Comparison of ENCODE assay signal across 2 cellular contexts in the genomic region with DNA sequence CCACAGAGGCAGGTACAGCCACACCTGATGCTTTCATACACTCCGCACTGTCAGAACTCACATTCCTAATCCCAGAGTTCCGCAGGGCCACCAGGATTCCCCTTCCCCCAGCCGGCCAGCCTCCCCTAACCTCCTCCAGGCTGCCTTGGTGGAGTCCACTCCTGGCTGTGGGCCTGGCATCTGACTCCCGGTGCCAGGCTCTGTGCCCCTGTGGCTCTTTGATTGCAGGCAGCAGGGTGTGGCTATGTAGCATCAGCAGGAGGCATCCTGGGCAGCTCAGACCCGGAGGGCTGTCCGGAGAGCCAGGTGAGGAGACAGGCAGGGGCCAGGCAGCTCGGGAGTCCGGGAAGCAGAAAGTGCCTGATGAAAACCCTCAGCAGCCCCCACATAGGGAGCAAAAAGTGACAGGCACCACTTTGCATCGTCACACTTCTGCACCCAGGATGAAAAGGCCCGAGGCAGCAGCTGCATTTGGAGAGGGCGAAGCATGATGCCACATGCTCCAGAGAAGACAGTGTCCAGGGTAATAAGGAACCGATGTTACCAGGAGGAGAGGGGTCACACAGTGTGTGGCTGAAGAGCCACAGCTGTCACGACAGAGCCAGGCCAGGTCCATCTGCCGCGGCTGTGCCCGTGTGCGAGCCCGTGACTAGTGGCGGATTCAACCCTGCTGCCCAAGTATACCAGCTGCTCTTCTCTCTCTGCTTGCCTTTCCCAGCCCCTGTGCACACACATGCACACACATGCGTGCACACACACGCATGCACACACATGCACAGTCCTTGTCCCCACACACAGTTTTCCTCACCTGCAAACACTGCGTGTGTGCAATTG.
TF ChIP-seq lines count a peak whose summit lies in the region.

No MANE protein-coding gene starts in this region.

TF ChIP-seq in HEK293, 187 proteins besides CTCF, POLR2A, EP300 and RAD21 (continued from another document):
- TF ChIP-seq, protein P1, sequence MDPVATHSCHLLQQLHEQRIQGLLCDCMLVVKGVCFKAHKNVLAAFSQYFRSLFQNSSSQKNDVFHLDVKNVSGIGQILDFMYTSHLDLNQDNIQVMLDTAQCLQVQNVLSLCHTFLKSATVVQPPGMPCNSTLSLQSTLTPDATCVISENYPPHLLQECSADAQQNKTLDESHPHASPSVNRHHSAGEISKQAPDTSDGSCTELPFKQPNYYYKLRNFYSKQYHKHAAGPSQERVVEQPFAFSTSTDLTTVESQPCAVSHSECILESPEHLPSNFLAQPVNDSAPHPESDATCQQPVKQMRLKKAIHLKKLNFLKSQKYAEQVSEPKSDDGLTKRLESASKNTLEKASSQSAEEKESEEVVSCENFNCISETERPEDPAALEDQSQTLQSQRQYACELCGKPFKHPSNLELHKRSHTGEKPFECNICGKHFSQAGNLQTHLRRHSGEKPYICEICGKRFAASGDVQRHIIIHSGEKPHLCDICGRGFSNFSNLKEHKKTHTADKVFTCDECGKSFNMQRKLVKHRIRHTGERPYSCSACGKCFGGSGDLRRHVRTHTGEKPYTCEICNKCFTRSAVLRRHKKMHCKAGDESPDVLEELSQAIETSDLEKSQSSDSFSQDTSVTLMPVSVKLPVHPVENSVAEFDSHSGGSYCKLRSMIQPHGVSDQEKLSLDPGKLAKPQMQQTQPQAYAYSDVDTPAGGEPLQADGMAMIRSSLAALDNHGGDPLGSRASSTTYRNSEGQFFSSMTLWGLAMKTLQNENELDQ (tag by site-specific recombination; IDR thresholded peaks at IDR 0.05; ENCODE audit: low read depth): no peak
- TF ChIP-seq, protein P2, sequence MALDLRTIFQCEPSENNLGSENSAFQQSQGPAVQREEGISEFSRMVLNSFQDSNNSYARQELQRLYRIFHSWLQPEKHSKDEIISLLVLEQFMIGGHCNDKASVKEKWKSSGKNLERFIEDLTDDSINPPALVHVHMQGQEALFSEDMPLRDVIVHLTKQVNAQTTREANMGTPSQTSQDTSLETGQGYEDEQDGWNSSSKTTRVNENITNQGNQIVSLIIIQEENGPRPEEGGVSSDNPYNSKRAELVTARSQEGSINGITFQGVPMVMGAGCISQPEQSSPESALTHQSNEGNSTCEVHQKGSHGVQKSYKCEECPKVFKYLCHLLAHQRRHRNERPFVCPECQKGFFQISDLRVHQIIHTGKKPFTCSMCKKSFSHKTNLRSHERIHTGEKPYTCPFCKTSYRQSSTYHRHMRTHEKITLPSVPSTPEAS (tag by site-specific recombination; IDR thresholded peaks at IDR 0.05): peak; percentile 61

TF ChIP-seq in GM23338, 12 proteins besides CTCF, POLR2A, EP300 and RAD21 (continued from another document):
- TF ChIP-seq, protein P3, sequence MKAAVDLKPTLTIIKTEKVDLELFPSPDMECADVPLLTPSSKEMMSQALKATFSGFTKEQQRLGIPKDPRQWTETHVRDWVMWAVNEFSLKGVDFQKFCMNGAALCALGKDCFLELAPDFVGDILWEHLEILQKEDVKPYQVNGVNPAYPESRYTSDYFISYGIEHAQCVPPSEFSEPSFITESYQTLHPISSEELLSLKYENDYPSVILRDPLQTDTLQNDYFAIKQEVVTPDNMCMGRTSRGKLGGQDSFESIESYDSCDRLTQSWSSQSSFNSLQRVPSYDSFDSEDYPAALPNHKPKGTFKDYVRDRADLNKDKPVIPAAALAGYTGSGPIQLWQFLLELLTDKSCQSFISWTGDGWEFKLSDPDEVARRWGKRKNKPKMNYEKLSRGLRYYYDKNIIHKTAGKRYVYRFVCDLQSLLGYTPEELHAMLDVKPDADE (IDR thresholded peaks at IDR 0.05): no peak
- TF ChIP-seq, protein P4, sequence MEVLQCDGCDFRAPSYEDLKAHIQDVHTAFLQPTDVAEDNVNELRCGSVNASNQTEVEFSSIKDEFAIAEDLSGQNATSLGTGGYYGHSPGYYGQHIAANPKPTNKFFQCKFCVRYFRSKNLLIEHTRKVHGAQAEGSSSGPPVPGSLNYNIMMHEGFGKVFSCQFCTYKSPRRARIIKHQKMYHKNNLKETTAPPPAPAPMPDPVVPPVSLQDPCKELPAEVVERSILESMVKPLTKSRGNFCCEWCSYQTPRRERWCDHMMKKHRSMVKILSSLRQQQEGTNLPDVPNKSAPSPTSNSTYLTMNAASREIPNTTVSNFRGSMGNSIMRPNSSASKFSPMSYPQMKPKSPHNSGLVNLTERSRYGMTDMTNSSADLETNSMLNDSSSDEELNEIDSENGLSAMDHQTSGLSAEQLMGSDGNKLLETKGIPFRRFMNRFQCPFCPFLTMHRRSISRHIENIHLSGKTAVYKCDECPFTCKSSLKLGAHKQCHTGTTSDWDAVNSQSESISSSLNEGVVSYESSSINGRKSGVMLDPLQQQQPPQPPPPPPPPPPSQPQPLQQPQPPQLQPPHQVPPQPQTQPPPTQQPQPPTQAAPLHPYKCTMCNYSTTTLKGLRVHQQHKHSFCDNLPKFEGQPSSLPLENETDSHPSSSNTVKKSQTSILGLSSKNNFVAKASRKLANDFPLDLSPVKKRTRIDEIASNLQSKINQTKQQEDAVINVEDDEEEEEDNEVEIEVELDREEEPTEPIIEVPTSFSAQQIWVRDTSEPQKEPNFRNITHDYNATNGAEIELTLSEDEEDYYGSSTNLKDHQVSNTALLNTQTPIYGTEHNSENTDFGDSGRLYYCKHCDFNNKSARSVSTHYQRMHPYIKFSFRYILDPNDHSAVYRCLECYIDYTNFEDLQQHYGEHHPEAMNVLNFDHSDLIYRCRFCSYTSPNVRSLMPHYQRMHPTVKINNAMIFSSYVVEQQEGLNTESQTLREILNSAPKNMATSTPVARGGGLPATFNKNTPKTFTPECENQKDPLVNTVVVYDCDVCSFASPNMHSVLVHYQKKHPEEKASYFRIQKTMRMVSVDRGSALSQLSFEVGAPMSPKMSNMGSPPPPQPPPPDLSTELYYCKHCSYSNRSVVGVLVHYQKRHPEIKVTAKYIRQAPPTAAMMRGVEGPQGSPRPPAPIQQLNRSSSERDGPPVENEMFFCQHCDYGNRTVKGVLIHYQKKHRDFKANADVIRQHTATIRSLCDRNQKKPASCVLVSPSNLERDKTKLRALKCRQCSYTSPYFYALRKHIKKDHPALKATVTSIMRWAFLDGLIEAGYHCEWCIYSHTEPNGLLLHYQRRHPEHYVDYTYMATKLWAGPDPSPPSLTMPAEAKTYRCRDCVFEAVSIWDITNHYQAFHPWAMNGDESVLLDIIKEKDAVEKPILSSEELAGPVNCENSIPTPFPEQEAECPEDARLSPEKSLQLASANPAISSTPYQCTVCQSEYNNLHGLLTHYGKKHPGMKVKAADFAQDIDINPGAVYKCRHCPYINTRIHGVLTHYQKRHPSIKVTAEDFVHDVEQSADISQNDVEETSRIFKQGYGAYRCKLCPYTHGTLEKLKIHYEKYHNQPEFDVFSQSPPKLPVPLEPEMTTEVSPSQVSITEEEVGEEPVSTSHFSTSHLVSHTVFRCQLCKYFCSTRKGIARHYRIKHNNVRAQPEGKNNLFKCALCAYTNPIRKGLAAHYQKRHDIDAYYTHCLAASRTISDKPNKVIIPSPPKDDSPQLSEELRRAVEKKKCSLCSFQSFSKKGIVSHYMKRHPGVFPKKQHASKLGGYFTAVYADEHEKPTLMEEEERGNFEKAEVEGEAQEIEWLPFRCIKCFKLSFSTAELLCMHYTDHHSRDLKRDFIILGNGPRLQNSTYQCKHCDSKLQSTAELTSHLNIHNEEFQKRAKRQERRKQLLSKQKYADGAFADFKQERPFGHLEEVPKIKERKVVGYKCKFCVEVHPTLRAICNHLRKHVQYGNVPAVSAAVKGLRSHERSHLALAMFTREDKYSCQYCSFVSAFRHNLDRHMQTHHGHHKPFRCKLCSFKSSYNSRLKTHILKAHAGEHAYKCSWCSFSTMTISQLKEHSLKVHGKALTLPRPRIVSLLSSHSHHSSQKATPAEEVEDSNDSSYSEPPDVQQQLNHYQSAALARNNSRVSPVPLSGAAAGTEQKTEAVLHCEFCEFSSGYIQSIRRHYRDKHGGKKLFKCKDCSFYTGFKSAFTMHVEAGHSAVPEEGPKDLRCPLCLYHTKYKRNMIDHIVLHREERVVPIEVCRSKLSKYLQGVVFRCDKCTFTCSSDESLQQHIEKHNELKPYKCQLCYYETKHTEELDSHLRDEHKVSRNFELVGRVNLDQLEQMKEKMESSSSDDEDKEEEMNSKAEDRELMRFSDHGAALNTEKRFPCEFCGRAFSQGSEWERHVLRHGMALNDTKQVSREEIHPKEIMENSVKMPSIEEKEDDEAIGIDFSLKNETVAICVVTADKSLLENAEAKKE (CRISPR knock-in tag; IDR thresholded peaks at IDR 0.05): no peak
- TF ChIP-seq CREB1 (CRISPR knock-in tag; IDR thresholded peaks at IDR 0.05; ENCODE audit: low read depth) (no peak), ZNF331 (CRISPR knock-in tag; IDR thresholded peaks at IDR 0.05; ENCODE audit: low read depth) (no peak)
TF ChIP-seq in GM23338: peak in this region for 0.
